In genomic region chr11:64841592-64842365, GRCh38 we compare ENCODE assay signal across 18 cellular contexts. TPM values are rescaled to one million over a fixed set of nuclear protein-coding genes. Genes with fewer than 3 reads are reported as not detected.
A peak's percentile ranks its signal among the peaks of the same experiment; 100 is the strongest.
DNase-seq lines count a peak whose midpoint lies in the region; ATAC-seq and TF ChIP-seq lines count a peak whose summit lies in the region.
"Had no signal": no experiment of that assay in that cellular context is flagged by ENCODE, and none has a peak within 500 bp of the region (broad histone marks: within the 10 kb centered on the region; RNA-seq: fewer than 3 reads in every experiment).

No MANE protein-coding gene starts in this region.

- no peak for TF ChIP-seq CTCF in mammary epithelial cell (conservative IDR thresholded peaks at IDR 0.05 in 1 of 2, IDR thresholded peaks at IDR 0.05 in 1 of 2; ENCODE audit: extremely low read depth in 1 of 2, insufficient read depth in 1 of 2, low read depth in 1 of 2, low read length in 2 of 2)
- no peak for TF ChIP-seq CTCF in upper lobe of right lung (IDR thresholded peaks at IDR 0.05)

- ATAC-seq in upper lobe of right lung: no peak
- ATAC-seq: psoas muscle had no signal

- intact Hi-C loops in mammary epithelial cell (cut with micrococcal nuclease): loop anchor here (1.0 to 10.0 kb wide), 5 partner anchors 31 to 473 kb away; partner anchors contain the start of genes CDC42EP2, MAP4K2, MEN1 and SF1
- intact Hi-C loops in upper lobe of right lung (cut with DNase I): no loop called here

- no peak overlapping the region for H4K5ac ChIP-seq in mesendoderm (ENCODE audit: low read length)

- peak overlapping the region; percentile 0 for H3K18ac ChIP-seq in mesendoderm (ENCODE audit: low read length)

- peak overlapping the region; percentile 74 for H3K27ac ChIP-seq in mammary epithelial cell (ENCODE audit: insufficient read depth, low read depth, low read length)
- H3K27ac ChIP-seq in mesendoderm (ENCODE audit: low read depth, low read length): peak overlapping the region; percentile 65
- peak overlapping the region; percentile 87 for H3K27ac ChIP-seq in upper lobe of right lung
- H3K27ac ChIP-seq: ascending aorta, psoas muscle had no signal

- H3K56ac ChIP-seq in mesendoderm (ENCODE audit: low read length): peak overlapping the region; percentile 72

- no peak for DNase-seq in activated T-cell treated with anti-CD3 and anti-CD28 coated beads, Interleukin-2, amount 50 U/mL, for 24 hours
- DNase-seq in activated T-cell treated with anti-CD3 and anti-CD28 coated beads, Interleukin-2, amount 50 U/mL, for 48 hours: no peak
- DNase-seq in mammary epithelial cell: no peak
- peak; percentile 73 for DNase-seq in mesendoderm
- DNase-seq in upper lobe of right lung: no peak
- DNase-seq in stimulated activated naive CD4-positive, alpha-beta T cell (lab: John Stamatoyannopoulos, UW): no peak
- no peak for DNase-seq in stimulated activated CD4-positive, alpha-beta T cell treated with anti-CD3 and anti-CD28 coated beads, Interleukin-15, amount 100 ng/mL, for 24 hours
- no peak for DNase-seq in AG08395 (ENCODE audit: low spot score)
- DNase-seq: activated gamma-delta T cell; CD4-positive, CD25-positive, alpha-beta regulatory T cell; head of caudate nucleus; NCI-H2107; NCI-H748 treated with DMSO at 0.1 percent for 48 hours; psoas muscle; RPMI8226 had no signal

- no peak overlapping the region for H2AK5ac ChIP-seq in mesendoderm (ENCODE audit: low read length)

- H2AFZ ChIP-seq in mammary epithelial cell (ENCODE audit: low read depth, low read length): peak overlapping the region; percentile 30

- H3K4me2 ChIP-seq in mammary epithelial cell (ENCODE audit: insufficient read depth, low read depth, low read length): peak overlapping the region; percentile 94
- no peak overlapping the region for H3K4me2 ChIP-seq in mesendoderm (ENCODE audit: low read length)

- H3K9me3 ChIP-seq in mammary epithelial cell (replicated peaks; ENCODE audit: insufficient read depth, low read length) (no peaks in the 10 kb centered on the region), upper lobe of right lung (no peaks in the 10 kb centered on the region)
- H3K9me3 ChIP-seq: ascending aorta, colonic mucosa, esophagus muscularis mucosa, psoas muscle had no signal

- peak overlapping the region; percentile 12 for H3K27ac Mint-ChIP-seq in activated T-cell treated with anti-CD3 and anti-CD28 coated beads, Interleukin-2, amount 50 U/mL, for 24 hours
- H3K27ac Mint-ChIP-seq: CD4-positive, CD25-positive, alpha-beta regulatory T cell had no signal

- no peaks in the 10 kb centered on the region for H3K27me3 Mint-ChIP-seq in activated T-cell treated with anti-CD3 and anti-CD28 coated beads, Interleukin-2, amount 50 U/mL, for 24 hours

- H3K4ac ChIP-seq in mesendoderm (ENCODE audit: low read depth, low read length): no peak overlapping the region

- peaks cover 15% of the 10 kb centered on the region for H3K4me1 Mint-ChIP-seq in activated T-cell treated with anti-CD3 and anti-CD28 coated beads, Interleukin-2, amount 50 U/mL, for 24 hours (ENCODE audit: low read depth)

- no peak overlapping the region for H4K8ac ChIP-seq in mesendoderm (ENCODE audit: low read depth, low read length)

- H3K4me3 Mint-ChIP-seq in activated T-cell treated with anti-CD3 and anti-CD28 coated beads, Interleukin-2, amount 50 U/mL, for 24 hours: no peak overlapping the region

- 23% methylated on average over 10 of the region's 15 CpGs for WGBS in mammary epithelial cell (ENCODE audit: low coverage, missing lambda C conversion rate)
- WGBS in mesendoderm (ENCODE audit: extremely low coverage, insufficient coverage, low lambda C conversion rate): no CpG with 5 or more reads among the region's 15 CpGs

- H3K9me3 Mint-ChIP-seq in activated T-cell treated with anti-CD3 and anti-CD28 coated beads, Interleukin-2, amount 50 U/mL, for 24 hours: no peaks in the 10 kb centered on the region
- H3K9me3 Mint-ChIP-seq: CD4-positive, CD25-positive, alpha-beta regulatory T cell had no signal

- H2BK120ac ChIP-seq in mesendoderm (ENCODE audit: low read depth, low read length): no peak overlapping the region

- H3K9ac ChIP-seq in mammary epithelial cell (ENCODE audit: insufficient read depth, low read length): peak overlapping the region; percentile 67
- peak overlapping the region; percentile 41 for H3K9ac ChIP-seq in mesendoderm (ENCODE audit: low read length)

- peaks cover 12% of the 10 kb centered on the region for H3K36me3 ChIP-seq in mammary epithelial cell (ENCODE audit: insufficient read depth, low read length)
- H3K36me3 ChIP-seq in mesendoderm (ENCODE audit: control insufficient read depth, insufficient read depth, low read length): no peaks in the 10 kb centered on the region
- no peaks in the 10 kb centered on the region for H3K36me3 ChIP-seq in upper lobe of right lung
- H3K36me3 ChIP-seq: ascending aorta, colonic mucosa, esophagus muscularis mucosa had no signal

- H3K4me1 ChIP-seq in mammary epithelial cell (ENCODE audit: insufficient read depth, low read length) (peaks cover 32% of the 10 kb centered on the region), mesendoderm (ENCODE audit: control insufficient read depth, low read depth, low read length) (peaks cover 11% of the 10 kb centered on the region), upper lobe of right lung (peaks cover 11% of the 10 kb centered on the region)
- H3K4me1 ChIP-seq: ascending aorta, colonic mucosa, psoas muscle had no signal

- dilution Hi-C loops in mammary epithelial cell (cut with HindIII; ENCODE audit: low sequenced_read_pairs): no loop called here

- peaks cover 25% of the 10 kb centered on the region for H3K79me2 ChIP-seq in mammary epithelial cell (ENCODE audit: insufficient read depth, low read length)
- H3K79me2 ChIP-seq in mesendoderm (ENCODE audit: control insufficient read depth, insufficient read depth, low read length): no peaks in the 10 kb centered on the region

- H3K23ac ChIP-seq in mesendoderm (ENCODE audit: low read length): no peak overlapping the region

- no peak overlapping the region for H2BK15ac ChIP-seq in mesendoderm (replicated peaks; ENCODE audit: low read depth)

- no peaks in the 10 kb centered on the region for H3K36me3 Mint-ChIP-seq in activated T-cell treated with anti-CD3 and anti-CD28 coated beads, Interleukin-2, amount 50 U/mL, for 24 hours (ENCODE audit: low read depth)

- in situ Hi-C loops in mammary epithelial cell (cut with MboI; ENCODE audit: low sequenced_read_pairs in 2 of 2): no loop called here

- H3K4me3 ChIP-seq in mammary epithelial cell (replicated peaks in 1 of 3; ENCODE audit: insufficient read depth in 1 of 3, low read depth in 2 of 3, low read length in 3 of 3) (peak overlapping the region in 1 of 3 experiments; percentile 11), mesendoderm (ENCODE audit: low read length) (no peak overlapping the region), upper lobe of right lung (no peak overlapping the region)
- H3K4me3 ChIP-seq: ascending aorta, colonic mucosa, esophagus muscularis mucosa, psoas muscle had no signal

- H3K27me3 ChIP-seq in mammary epithelial cell (ENCODE audit: insufficient read depth, low read length): no peaks in the 10 kb centered on the region
- H3K27me3 ChIP-seq in mesendoderm (ENCODE audit: insufficient read depth, low read length, poor library complexity): no peaks in the 10 kb centered on the region
- H3K27me3 ChIP-seq in upper lobe of right lung: no peaks in the 10 kb centered on the region
- H3K27me3 ChIP-seq: ascending aorta, colonic mucosa had no signal

- peaks cover 4% of the 10 kb centered on the region for H3K79me1 ChIP-seq in mesendoderm (ENCODE audit: low read length)

- BruUV-seq in mammary epithelial cell (replicated peaks; lab: Mats Ljungman, UMichigan): no TSS peak

- no peaks in the 10 kb centered on the region for H4K20me1 ChIP-seq in mammary epithelial cell (ENCODE audit: insufficient read depth, low read length)

- CTCF ChIA-PET in mammary epithelial cell (lab: Charles Lee; ENCODE audit: low non-redundant PET): no interaction called here

- H2BK5ac ChIP-seq in mesendoderm (ENCODE audit: low read length): no peak overlapping the region

RNA-seq across cellular contexts. Expression of gene CDC42BPG, which starts 2.7 kb away (rescaled TPM):
- total RNA-seq in mammary epithelial cell: 10 to 100 TPM; 10.5 to 18.7 TPM
- 3.7 TPM for polyA plus RNA-seq in mammary epithelial cell
- 8.1 TPM for polyA minus RNA-seq in mammary epithelial cell
- 3.2 TPM for polyA plus RNA-seq in mesendoderm (2013, experiment 1 of 2)
- polyA plus RNA-seq in mesendoderm (2013, experiment 2 of 2): 3.4 TPM
- total RNA-seq in upper lobe of right lung: 20.9 TPM
- total RNA-seq: ascending aorta had no signal

RNA-seq across cellular contexts. Expression of gene MEN1, which starts 31.4 kb away (rescaled TPM):
- total RNA-seq in mammary epithelial cell (10 to 100 TPM; 20.7 to 35.7 TPM), upper lobe of right lung (22.5 TPM)
- 24.7 TPM for polyA plus RNA-seq in mammary epithelial cell
- polyA minus RNA-seq in mammary epithelial cell: 23.4 TPM
- polyA plus RNA-seq in mesendoderm (2013, experiment 1 of 2): 46.1 TPM
- polyA plus RNA-seq in mesendoderm (2013, experiment 2 of 2): 44.6 TPM

RNA-seq across cellular contexts. Expression of gene EHD1, which starts 36.6 kb away (rescaled TPM):
- 100 to 1,000 TPM in 1 of 2 donors, 10 to 100 TPM in 1; 71.2 to 172 TPM for total RNA-seq in mammary epithelial cell
- polyA plus RNA-seq in mammary epithelial cell: 219 TPM
- 255 TPM for polyA minus RNA-seq in mammary epithelial cell
- 21.1 TPM for polyA plus RNA-seq in mesendoderm (2013, experiment 1 of 2)
- polyA plus RNA-seq in mesendoderm (2013, experiment 2 of 2): 21.9 TPM
- total RNA-seq in upper lobe of right lung: 94.6 TPM

RNA-seq across cellular contexts. Expression of gene MAP4K2, which starts 38.8 kb away (rescaled TPM):
- total RNA-seq in mammary epithelial cell (10 to 100 TPM; 15.4 to 15.5 TPM), upper lobe of right lung (28.9 TPM)
- 7.9 TPM for polyA plus RNA-seq in mammary epithelial cell
- polyA minus RNA-seq in mammary epithelial cell: 41.4 TPM
- 10.2 TPM for polyA plus RNA-seq in mesendoderm (2013, experiment 1 of 2)
- 10.2 TPM for polyA plus RNA-seq in mesendoderm (2013, experiment 2 of 2)
